Comparison of ENCODE assay signal across 23 cellular contexts in genomic region chr17:1605681-1606351, GRCh38. TPM values are rescaled to one million over a fixed set of nuclear protein-coding genes. Genes with fewer than 3 reads are reported as not detected.
A peak's percentile ranks its signal among the peaks of the same experiment; 100 is the strongest.
DNase-seq lines count a peak whose midpoint lies in the region; ATAC-seq, FAIRE-seq and TF ChIP-seq lines count a peak whose summit lies in the region.
"Had no signal": no experiment of that assay in that cellular context is flagged by ENCODE, and none has a peak within 500 bp of the region (broad histone marks: within the 10 kb centered on the region; RNA-seq: fewer than 3 reads in every experiment).

No MANE protein-coding gene starts in this region.

- TF ChIP-seq POLR2A in GM12892 (IDR thresholded peaks at IDR 0.05; ENCODE audit: low read depth, low read length) = no peak

- H3K9me3 Mint-ChIP-seq in activated naive CD8-positive, alpha-beta T cell treated with anti-CD3 and anti-CD28 coated beads, Interleukin-2, amount 50 U/mL, for 24 hours = peaks cover 6% of the 10 kb centered on the region
- no peaks in the 10 kb centered on the region for H3K9me3 Mint-ChIP-seq in stimulated activated memory B cell treated with anti-CD40 and anti-IgM and Interleukin-4, amounts not matched to agents 10 μg/mL and 1 μg/mL and 100 μg/mL, for 72 hours

- no peak overlapping the region for H3K4me3 ChIP-seq in lower lobe of right lung
- H3K4me3 ChIP-seq: heart left ventricle, Peyer's patch, right atrium auricular region, tibial artery had no signal

- no peak for ATAC-seq in activated naive CD8-positive, alpha-beta T cell treated with anti-CD3 and anti-CD28 coated beads, Interleukin-2, amount 50 U/mL, for 24 hours
- ATAC-seq in lower lobe of right lung (peak in 1 of 2 donors; percentile 8), HG03196 (IDR thresholded peaks at IDR 0.05; ENCODE audit: unreplicated experiment) (no peak), HG03108 (IDR thresholded peaks at IDR 0.05; ENCODE audit: unreplicated experiment) (no peak), HG02885 (IDR thresholded peaks at IDR 0.05; ENCODE audit: poor library complexity, unreplicated experiment) (no peak)
- ATAC-seq in stimulated activated memory B cell treated with anti-CD40 and anti-IgM and Interleukin-4, amounts not matched to agents 10 μg/mL and 1 μg/mL and 100 μg/mL, for 72 hours = no peak
- ATAC-seq: HCT116, SK-N-SH treated with all-trans-retinoic acid at 6 μM for 48 hours had no signal

- H3K4me3 Mint-ChIP-seq in activated naive CD8-positive, alpha-beta T cell treated with anti-CD3 and anti-CD28 coated beads, Interleukin-2, amount 50 U/mL, for 24 hours = peak overlapping the region; percentile 29
- peak overlapping the region; percentile 49 for H3K4me3 Mint-ChIP-seq in stimulated activated memory B cell treated with anti-CD40 and anti-IgM and Interleukin-4, amounts not matched to agents 10 μg/mL and 1 μg/mL and 100 μg/mL, for 72 hours
- H3K4me3 Mint-ChIP-seq: activated CD4-positive, alpha-beta T cell treated with anti-CD3 and anti-CD28 coated beads, Interleukin-2, amount 10 ng/mL, durations not matched to agents 7 days and 5 days had no signal

- peaks cover 28% of the 10 kb centered on the region for H3K4me1 ChIP-seq in lower lobe of right lung
- H3K4me1 ChIP-seq: right atrium auricular region, tibial artery had no signal

- intact Hi-C loops in lower lobe of right lung (cut with DNase I) = no loop called here

- no peaks in the 10 kb centered on the region for H3K27me3 Mint-ChIP-seq in activated naive CD8-positive, alpha-beta T cell treated with anti-CD3 and anti-CD28 coated beads, Interleukin-2, amount 50 U/mL, for 24 hours
- H3K27me3 Mint-ChIP-seq in stimulated activated memory B cell treated with anti-CD40 and anti-IgM and Interleukin-4, amounts not matched to agents 10 μg/mL and 1 μg/mL and 100 μg/mL, for 72 hours = no peaks in the 10 kb centered on the region
- H3K27me3 Mint-ChIP-seq: activated CD4-positive, alpha-beta T cell treated with anti-CD3 and anti-CD28 coated beads, Interleukin-2, amount 10 ng/mL, durations not matched to agents 7 days and 5 days had no signal

- no peaks in the 10 kb centered on the region for H3K27me3 ChIP-seq in lower lobe of right lung (ENCODE audit: low read depth)
- H3K27me3 ChIP-seq: heart left ventricle, Peyer's patch, right atrium auricular region, tibial artery had no signal

- peak overlapping the region; percentile 76 for H3K27ac ChIP-seq in lower lobe of right lung
- H3K27ac ChIP-seq: C4-2B, tibial artery had no signal

- FAIRE-seq in GM12892 (lab: Jason Lieb, UNC) = peak; percentile 54
- FAIRE-seq: islet of Langerhans had no signal

- peaks cover 38% of the 10 kb centered on the region for H3K4me1 Mint-ChIP-seq in activated naive CD8-positive, alpha-beta T cell treated with anti-CD3 and anti-CD28 coated beads, Interleukin-2, amount 50 U/mL, for 24 hours
- H3K4me1 Mint-ChIP-seq in stimulated activated memory B cell treated with anti-CD40 and anti-IgM and Interleukin-4, amounts not matched to agents 10 μg/mL and 1 μg/mL and 100 μg/mL, for 72 hours = peaks cover 50% of the 10 kb centered on the region
- H3K4me1 Mint-ChIP-seq: activated CD4-positive, alpha-beta T cell treated with anti-CD3 and anti-CD28 coated beads, Interleukin-2, amount 10 ng/mL, durations not matched to agents 7 days and 5 days had no signal

- DNase-seq in GM12892 (ENCODE audit: insufficient read length) (no peak), lower lobe of right lung (no peak), NCI-H187 (lab: John Stamatoyannopoulos, UW) (no peak)
- no peak for DNase-seq in activated naive CD8-positive, alpha-beta T cell treated with anti-CD3 and anti-CD28 coated beads, Interleukin-2, amount 50 U/mL, for 24 hours
- DNase-seq: activated CD4-positive, alpha-beta T cell treated with anti-CD3 and anti-CD28 coated beads, Interleukin-2, amount 10 ng/mL, durations not matched to agents 7 days and 5 days; DMS 273 treated with DMSO at 0.1 percent for 48 hours; effector CD8-positive, alpha-beta T cell; heart left ventricle; NCI-H1417; NCI-H2171; NCI-H69; Peyer's patch; stimulated activated CD4-positive, alpha-beta T cell treated with anti-CD3 and anti-CD28 coated beads, Interleukin-1b, Interleukin-23, amount 100 ng/mL, for 48 hours; tibial artery had no signal

- peak overlapping the region; percentile 86 for H3K27ac Mint-ChIP-seq in activated naive CD8-positive, alpha-beta T cell treated with anti-CD3 and anti-CD28 coated beads, Interleukin-2, amount 50 U/mL, for 24 hours
- H3K27ac Mint-ChIP-seq in stimulated activated memory B cell treated with anti-CD40 and anti-IgM and Interleukin-4, amounts not matched to agents 10 μg/mL and 1 μg/mL and 100 μg/mL, for 72 hours = peak overlapping the region; percentile 88
- H3K27ac Mint-ChIP-seq: activated CD4-positive, alpha-beta T cell treated with anti-CD3 and anti-CD28 coated beads, Interleukin-2, amount 10 ng/mL, durations not matched to agents 7 days and 5 days had no signal

- peaks cover 22% of the 10 kb centered on the region for H3K36me3 ChIP-seq in lower lobe of right lung
- H3K36me3 ChIP-seq: right atrium auricular region had no signal

- TF ChIP-seq CTCF in lower lobe of right lung (IDR thresholded peaks at IDR 0.05) = no peak

- H3K36me3 Mint-ChIP-seq in activated naive CD8-positive, alpha-beta T cell treated with anti-CD3 and anti-CD28 coated beads, Interleukin-2, amount 50 U/mL, for 24 hours (ENCODE audit: low read depth) = peaks cover 7% of the 10 kb centered on the region
- peaks cover 42% of the 10 kb centered on the region for H3K36me3 Mint-ChIP-seq in stimulated activated memory B cell treated with anti-CD40 and anti-IgM and Interleukin-4, amounts not matched to agents 10 μg/mL and 1 μg/mL and 100 μg/mL, for 72 hours

- no peaks in the 10 kb centered on the region for H3K9me3 ChIP-seq in lower lobe of right lung
- H3K9me3 ChIP-seq: heart left ventricle, Peyer's patch, right atrium auricular region, tibial artery had no signal

RNA-seq across cellular contexts. Expression of gene SLC43A2, which starts 22.8 kb away (rescaled TPM):
- 4.9 TPM for polyA plus RNA-seq in GM12892 (2012; ENCODE audit: missing spikeins)
- 44.6 TPM for total RNA-seq in lower lobe of right lung

RNA-seq across cellular contexts. Expression of gene SCARF1, which starts 39.7 kb away (rescaled TPM):
- 0.64 TPM for polyA plus RNA-seq in GM12892 (2012; ENCODE audit: missing spikeins)
- 37.4 TPM for total RNA-seq in lower lobe of right lung

RNA-seq across cellular contexts. Expression of gene PITPNA, which starts 43.2 kb away (rescaled TPM):
- polyA plus RNA-seq in GM12892 (2012; ENCODE audit: missing spikeins) = 53.9 TPM
- total RNA-seq in lower lobe of right lung = 71.3 TPM

RNA-seq across cellular contexts. Expression of gene RILP, which starts 43.9 kb away (rescaled TPM):
- 2.1 TPM for polyA plus RNA-seq in GM12892 (2012; ENCODE audit: missing spikeins)
- 41.5 TPM for total RNA-seq in lower lobe of right lung
